10 cellular contexts compared by ENCODE assay signal in genomic region chr7:464712-465461, GRCh38. TPM values are rescaled to one million over a fixed set of nuclear protein-coding genes. Genes with fewer than 3 reads are reported as not detected.
DNase-seq lines count a peak whose midpoint lies in the region; ATAC-seq, FAIRE-seq and TF ChIP-seq lines count a peak whose summit lies in the region.
"Had no signal": no experiment of that assay in that cellular context is flagged by ENCODE, and none has a peak within 500 bp of the region (broad histone marks: within the 10 kb centered on the region; RNA-seq: fewer than 3 reads in every experiment).

No MANE protein-coding gene starts in this region.

- H3K4me3 ChIP-seq in BLaER1 treated with 17β-estradiol and CSF1 and Interleukin-3, amounts not matched to agents 10 nM and 100 nM: no peak overlapping the region
- H3K4me3 ChIP-seq in RWPE2 (ENCODE audit: severe bottlenecking) (no peak overlapping the region), pancreas (no peak overlapping the region), esophagus muscularis mucosa (no peak overlapping the region), PC-3 (ENCODE audit: low read length) (no peak overlapping the region)

- H3K9ac ChIP-seq in BLaER1 treated with 17β-estradiol and CSF1 and Interleukin-3, amounts not matched to agents 10 nM and 100 nM: peak overlapping the region in 4 of 11 experiments; percentile 16 to 29 (median 19); a peak in 3 of 22 replicates
- no peak overlapping the region for H3K9ac ChIP-seq in PC-3 (ENCODE audit: low read length)

- peaks cover 25 to 39% (median 32%) of the 10 kb centered on the region in 10 experiments for H3K4me1 ChIP-seq in BLaER1 treated with 17β-estradiol and CSF1 and Interleukin-3, amounts not matched to agents 10 nM and 100 nM
- peaks cover 2% of the 10 kb centered on the region for H3K4me1 ChIP-seq in RWPE2 (ENCODE audit: insufficient read depth, poor library complexity, severe bottlenecking)
- no peaks in the 10 kb centered on the region for H3K4me1 ChIP-seq in pancreas
- peaks cover 5 to 32% (median 24%) of the 10 kb centered on the region in 4 donors for H3K4me1 ChIP-seq in esophagus muscularis mucosa
- no peaks in the 10 kb centered on the region for H3K4me1 ChIP-seq in PC-3 (ENCODE audit: insufficient read depth, low read length)

- peaks cover 0 to 29% (median 0%) of the 10 kb centered on the region in 11 experiments; a peak in 6 of 22 replicates for H3K9me3 ChIP-seq in BLaER1 treated with 17β-estradiol and CSF1 and Interleukin-3, amounts not matched to agents 10 nM and 100 nM (replicated peaks in 1 of 11)
- H3K9me3 ChIP-seq in RWPE2 (ENCODE audit: severe bottlenecking): no peaks in the 10 kb centered on the region
- H3K9me3 ChIP-seq in pancreas: no peaks in the 10 kb centered on the region
- no peaks in the 10 kb centered on the region for H3K9me3 ChIP-seq in esophagus muscularis mucosa
- no peaks in the 10 kb centered on the region for H3K9me3 ChIP-seq in PC-3 (ENCODE audit: low read length)

- no peak for TF ChIP-seq CTCF in RWPE2 (IDR thresholded peaks at IDR 0.05; ENCODE audit: poor library complexity, severe bottlenecking)
- no peak for TF ChIP-seq CTCF in pancreas (IDR thresholded peaks at IDR 0.05)
- TF ChIP-seq CTCF in esophagus muscularis mucosa (IDR thresholded peaks at IDR 0.05): no peak
- no peak for TF ChIP-seq CTCF in PC-3 (conservative IDR thresholded peaks at IDR 0.05; ENCODE audit: low read depth, low read length)

- FAIRE-seq in pancreas (lab: Jason Lieb, UNC): no peak

- no peak overlapping the region for H3K27ac ChIP-seq in BLaER1 treated with 17β-estradiol and CSF1 and Interleukin-3, amounts not matched to agents 10 nM and 100 nM
- H3K27ac ChIP-seq in RWPE2 (ENCODE audit: poor library complexity, severe bottlenecking): no peak overlapping the region
- no peak overlapping the region for H3K27ac ChIP-seq in pancreas
- no peak overlapping the region for H3K27ac ChIP-seq in esophagus muscularis mucosa (replicated peaks in 1 of 4)
- no peak overlapping the region for H3K27ac ChIP-seq in PC-3 (ENCODE audit: low read length)

- no peak for TF ChIP-seq EP300 in esophagus muscularis mucosa (IDR thresholded peaks at IDR 0.05)

- BruUV-seq in PC-3 (replicated peaks; lab: Mats Ljungman, UMichigan): no TSS peak

- no peaks in the 10 kb centered on the region for H3F3A ChIP-seq in PC-3 (ENCODE audit: low read length, unreplicated experiment)

- ATAC-seq in RWPE2 (ENCODE audit: low read depth) (no peak), Right ventricle myocardium superior (ENCODE audit: poor library complexity) (peak; percentile 44), pancreas (peak in 3 of 4 donors; percentile 5 to 62 (median 54)), esophagus mucosa (no peak), PC-3 (no peak), GM21737 (IDR thresholded peaks at IDR 0.05; ENCODE audit: unreplicated experiment) (no peak)
- ATAC-seq: activated naive CD8-positive, alpha-beta T cell treated with anti-CD3 and anti-CD28 coated beads, Interleukin-2, amount 50 U/mL, for 24 hours had no signal

- no peak overlapping the region for H2AFZ ChIP-seq in PC-3 (ENCODE audit: low read length)

- peak overlapping the region; percentile 10 to 75 (median 50); a peak in 19 of 22 replicates for H3K4me2 ChIP-seq in BLaER1 treated with 17β-estradiol and CSF1 and Interleukin-3, amounts not matched to agents 10 nM and 100 nM
- H3K4me2 ChIP-seq in PC-3 (ENCODE audit: low read length): no peak overlapping the region

- CTCF ChIA-PET in PC-3 (lab: Charles Lee): no interaction called here

- no peaks in the 10 kb centered on the region for H3K27me3 ChIP-seq in BLaER1 treated with 17β-estradiol and CSF1 and Interleukin-3, amounts not matched to agents 10 nM and 100 nM
- no peaks in the 10 kb centered on the region for H3K27me3 ChIP-seq in RWPE2 (ENCODE audit: insufficient read depth, poor library complexity, severe bottlenecking)
- no peaks in the 10 kb centered on the region for H3K27me3 ChIP-seq in pancreas
- H3K27me3 ChIP-seq in esophagus muscularis mucosa: no peaks in the 10 kb centered on the region
- no peaks in the 10 kb centered on the region for H3K27me3 ChIP-seq in PC-3 (ENCODE audit: low read length)

- no peaks in the 10 kb centered on the region for H3K9me2 ChIP-seq in PC-3 (replicated peaks; ENCODE audit: low read length)

- DNase-seq in RWPE2 (ENCODE audit: low spot score): peak; percentile 51
- peak; percentile 63 for DNase-seq in Right ventricle myocardium superior
- DNase-seq in pancreas: peak in 2 of 6 donors; percentile 49 to 56
- DNase-seq in esophagus muscularis mucosa (ENCODE audit: extremely low spot score): no peak
- no peak for DNase-seq in PC-3
- DNase-seq: activated CD4-positive, alpha-beta memory T cell treated with anti-CD3 and anti-CD28 coated beads for 36 hours; activated naive CD8-positive, alpha-beta T cell treated with anti-CD3 and anti-CD28 coated beads, Interleukin-2, amount 50 U/mL, for 24 hours had no signal

- H3K79me2 ChIP-seq in PC-3 (ENCODE audit: low read length): no peaks in the 10 kb centered on the region

- intact Hi-C loops in Right ventricle myocardium superior (cut with DNase I): no loop called here
- intact Hi-C loops in pancreas (cut with DNase I): no loop called here
- intact Hi-C loops in esophagus muscularis mucosa (cut with DNase I): no loop called here
- intact Hi-C loops in PC-3 (cut with micrococcal nuclease): no loop called here

- no peaks in the 10 kb centered on the region for H3K36me3 ChIP-seq in BLaER1 treated with 17β-estradiol and CSF1 and Interleukin-3, amounts not matched to agents 10 nM and 100 nM
- H3K36me3 ChIP-seq in RWPE2 (ENCODE audit: low read depth) (no peaks in the 10 kb centered on the region), pancreas (no peaks in the 10 kb centered on the region), esophagus muscularis mucosa (no peaks in the 10 kb centered on the region), PC-3 (ENCODE audit: low read depth, low read length) (no peaks in the 10 kb centered on the region)

- peaks cover 0 to 6% (median 0%) of the 10 kb centered on the region in 11 experiments; a peak in 2 of 22 replicates for H4K20me1 ChIP-seq in BLaER1 treated with 17β-estradiol and CSF1 and Interleukin-3, amounts not matched to agents 10 nM and 100 nM
- H4K20me1 ChIP-seq in PC-3 (ENCODE audit: low read length): no peaks in the 10 kb centered on the region

- POLR2A ChIA-PET in PC-3 (lab: Charles Lee; ENCODE audit: unreplicated experiment): no interaction called here

- TF ChIP-seq POLR2A in esophagus muscularis mucosa (IDR thresholded peaks at IDR 0.05; ENCODE audit: low read depth): no peak

- WGBS in pancreas, 2 donors: 54 to 55% methylated on average over 28 of the region's 28 CpGs
- 59% methylated on average over 22 of the region's 28 CpGs for WGBS in esophagus muscularis mucosa

RNA-seq across cellular contexts. Expression of gene PDGFA, which starts 54.8 kb away (rescaled TPM):
- total RNA-seq in Right ventricle myocardium superior (34.5 TPM), pancreas (100 to 1,000 TPM in 1 of 6 donors, 10 to 100 TPM in 5; 54.1 to 175 (median 81.5) TPM), esophagus mucosa (4.1 TPM), esophagus muscularis mucosa (100 to 1,000 TPM in 2 of 4 donors, 10 to 100 TPM in 2; 88.0 to 184 (median 119) TPM), PC-3 (2014; rRNA removed) (16.1 and 18.4 TPM in 2 replicates)
- 10 to 100 TPM; 53.3 to 60.4 TPM for polyA plus RNA-seq in pancreas

Comparison
In these comparisons a context has a peak if more than half of its experiments do, and no peak if none do; other contexts are left out.
1. ATAC-seq: peak in Right ventricle myocardium superior (single experiment) and pancreas (3 of 4); none in RWPE2 (single experiment), esophagus mucosa (single experiment), PC-3 (single experiment) and GM21737 (single experiment).
2. DNase-seq: peak in RWPE2 (single experiment) and Right ventricle myocardium superior (single experiment); none in esophagus muscularis mucosa (single experiment) and PC-3 (single experiment).